33 cellular contexts compared by ENCODE assay signal in genomic region chr7:92930404-92930803, GRCh38.
"Had no signal": no experiment of that assay in that cellular context is flagged by ENCODE, and none has a peak within 500 bp of the region (broad histone marks: within the 10 kb centered on the region; RNA-seq: fewer than 3 reads in every experiment).

No MANE protein-coding gene starts in this region.

- H3K36me3 ChIP-seq: adrenal gland, ascending aorta, brain microvascular endothelial cell, breast epithelium, cardiac muscle cell had no signal

- H3K4me3 ChIP-seq: adrenal gland, ascending aorta, body of pancreas, breast epithelium, cardiac muscle cell had no signal

- H3K27ac ChIP-seq: adrenal gland, ascending aorta, body of pancreas, brain microvascular endothelial cell, breast epithelium, cardiac muscle cell had no signal

- H3K9me3 ChIP-seq: body of pancreas had no signal

- H3K4me1 ChIP-seq: adrenal gland, ascending aorta, body of pancreas, breast epithelium had no signal

- DNase-seq: activated effector memory CD4-positive, alpha-beta T cell treated with anti-CD3 and anti-CD28 coated beads, Interleukin-2, amount 50 U/mL, for 16 hours; activated effector memory CD4-positive, alpha-beta T cell treated with Interleukin-2 at 50 U/mL for 16 hours; activated gamma-delta T cell; activated gamma-delta T cell treated with Interleukin-2 at 50 U/mL for 16 hours; activated naive CD4-positive, alpha-beta T cell; activated naive CD4-positive, alpha-beta T cell treated with anti-CD3 and anti-CD28 coated beads for 36 hours; activated naive CD4-positive, alpha-beta T cell treated with anti-CD3 and anti-CD28 coated beads, Interleukin-2, amount 10 ng/mL, durations not matched to agents 7 days and 5 days; activated naive CD4-positive, alpha-beta T cell treated with anti-CD3 and anti-CD28 coated beads, Interleukin-2, amount 50 U/mL, for 16 hours; activated naive CD4-positive, alpha-beta T cell treated with Interleukin-2 at 50 U/mL for 16 hours; activated naive CD8-positive, alpha-beta T cell treated with anti-CD3 and anti-CD28 coated beads for 36 hours; activated naive CD8-positive, alpha-beta T cell treated with anti-CD3 and anti-CD28 coated beads, Interleukin-2, amount 10 ng/mL, durations not matched to agents 7 days and 5 days; activated naive CD8-positive, alpha-beta T cell treated with anti-CD3 and anti-CD28 coated beads, Interleukin-2, amount 50 U/mL, for 24 hours; activated T-cell treated with anti-CD3 and anti-CD28 coated beads, Interleukin-2, amount 50 U/mL, for 24 hours; activated T-cell treated with anti-CD3 and anti-CD28 coated beads, Interleukin-2, amount 50 U/mL, for 4 hours; activated T-cell treated with anti-CD3 and anti-CD28 coated beads, Interleukin-2, amount 50 U/mL, for 48 hours; activated T-cell treated with anti-CD3 and anti-CD28 coated beads, Interleukin-2, amount 50 U/mL, for 72 hours; adrenal gland; amniotic stem cell; amygdala; anterior cingulate cortex; aorta; body of pancreas; brain microvascular endothelial cell; caudate nucleus; central memory CD4-positive, alpha-beta T cell; cerebellar nuclear complex had no signal

- H3K27me3 ChIP-seq: adrenal gland, ascending aorta, body of pancreas, brain microvascular endothelial cell, breast epithelium, cardiac muscle cell had no signal

- FAIRE-seq: astrocyte, bronchial epithelial cell had no signal

- ATAC-seq: activated naive CD4-positive, alpha-beta T cell treated with anti-CD3 and anti-CD28 coated beads, Interleukin-2, amount 50 U/mL, for 72 hours; activated naive CD8-positive, alpha-beta T cell treated with anti-CD3 and anti-CD28 coated beads, Interleukin-2, amount 50 U/mL, for 24 hours; activated T-cell treated with anti-CD3 and anti-CD28 coated beads, Interleukin-2, amount 50 U/mL, for 4 hours; activated T-cell treated with anti-CD3 and anti-CD28 coated beads, Interleukin-2, amount 50 U/mL, for 72 hours; activated T-helper 17 cell treated with anti-CD3 and anti-CD28 coated beads, Interleukin-2, amount 50 U/mL, for 72 hours; body of pancreas had no signal
